Comparison of ENCODE assay signal across 20 cellular contexts in genomic region chr3:22893631-22894377, GRCh38.
A peak's percentile ranks its signal among the peaks of the same experiment; 100 is the strongest.
DNase-seq lines count a peak whose midpoint lies in the region; FAIRE-seq and TF ChIP-seq lines count a peak whose summit lies in the region.
"Had no signal": no experiment of that assay in that cellular context is flagged by ENCODE, and none has a peak within 500 bp of the region (broad histone marks: within the 10 kb centered on the region; RNA-seq: fewer than 3 reads in every experiment).

No MANE protein-coding gene starts in this region.

- H3K9me3 Mint-ChIP-seq in nephron progenitor cell (no peaks in the 10 kb centered on the region), type B pancreatic cell (no peaks in the 10 kb centered on the region)
- H3K9me3 Mint-ChIP-seq: CD8-positive, alpha-beta T cell had no signal

- H3K9me3 ChIP-seq in SJCRH30 (replicated peaks) = no peaks in the 10 kb centered on the region
- H3K9me3 ChIP-seq in sigmoid colon = no peaks in the 10 kb centered on the region
- H3K9me3 ChIP-seq: BLaER1, Peyer's patch had no signal

- H3K4me1 ChIP-seq in SJCRH30 (peaks cover 24% of the 10 kb centered on the region), sigmoid colon (peaks cover 0 to 54% (median 38%) of the 10 kb centered on the region in 4 donors)
- H3K4me1 ChIP-seq: BLaER1, Peyer's patch had no signal

- H3K4me1 Mint-ChIP-seq in nephron progenitor cell (peaks cover 21% of the 10 kb centered on the region), type B pancreatic cell (ENCODE audit: unreplicated experiment) (peaks cover 15% of the 10 kb centered on the region)

- no peaks in the 10 kb centered on the region for H3K36me3 ChIP-seq in SJCRH30
- H3K36me3 ChIP-seq in sigmoid colon = no peaks in the 10 kb centered on the region
- H3K36me3 ChIP-seq: BLaER1, Peyer's patch had no signal

- H3K27me3 Mint-ChIP-seq in nephron progenitor cell (ENCODE audit: low read depth, poor library complexity) (no peaks in the 10 kb centered on the region), type B pancreatic cell (peaks cover 13% of the 10 kb centered on the region)

- TF ChIP-seq EP300 in sigmoid colon (IDR thresholded peaks at IDR 0.05) = no peak

- WGBS in sigmoid colon, 2 donors = 64 to 72% methylated on average over 3 of the region's 3 CpGs

- TF ChIP-seq CTCF in nephron progenitor cell (IDR thresholded peaks at IDR 0.05) = no peak
- TF ChIP-seq CTCF in type B pancreatic cell (conservative IDR thresholded peaks at IDR 0.05) = no peak
- no peak for TF ChIP-seq CTCF in sigmoid colon (IDR thresholded peaks at IDR 0.05)

- intact Hi-C loops in sigmoid colon (cut with DNase I) = no loop called here

- H3K27me3 ChIP-seq in SJCRH30 (no peaks in the 10 kb centered on the region), sigmoid colon (no peaks in the 10 kb centered on the region)
- H3K27me3 ChIP-seq: BLaER1, Peyer's patch had no signal

- FAIRE-seq in frontal cortex (lab: Jason Lieb, UNC) = no peak
- FAIRE-seq: A204.1 had no signal

- H3K27ac Mint-ChIP-seq in nephron progenitor cell (peak overlapping the region; percentile 28), type B pancreatic cell (peak overlapping the region; percentile 26)
- H3K27ac Mint-ChIP-seq: CD8-positive, alpha-beta T cell had no signal

- no peak for TF ChIP-seq POLR2A in sigmoid colon (IDR thresholded peaks at IDR 0.05)

- peak; percentile 9 to 60 for DNase-seq in NCI-H524 (lab: John Stamatoyannopoulos, UW)
- DNase-seq in NCI-H524 treated with DMSO at 0.1 percent for 48 hours (lab: John Stamatoyannopoulos, UW) = no peak
- peak; percentile 97 to 99 for DNase-seq in SJCRH30
- DNase-seq in nephron progenitor cell = no peak
- DNase-seq in type B pancreatic cell (ENCODE audit: extremely low spot score, unreplicated experiment) = no peak
- DNase-seq in SKM-1 treated with dmso at 0.1 percent for 144 hours (lab: John Stamatoyannopoulos, UW; ENCODE audit: unreplicated experiment) = no peak
- DNase-seq in sigmoid colon = no peak
- DNase-seq in frontal cortex (ENCODE audit: low spot score in 2 of 2) = no peak
- DNase-seq: CD8-positive, alpha-beta T cell; DMS79 treated with DMSO at 0.1 percent for 48 hours; GM23248; MV-4-11; NCI-H1417; NCI-H187 treated with DMSO at 0.1 percent for 48 hours; NCI-H2171; NCI-H774; Peyer's patch; SHP77 had no signal

- peak overlapping the region; percentile 54 for H3K27ac ChIP-seq in SJCRH30
- no peak overlapping the region for H3K27ac ChIP-seq in sigmoid colon
- H3K27ac ChIP-seq: BLaER1, GM23248, Peyer's patch had no signal

- H3K36me3 Mint-ChIP-seq in nephron progenitor cell (ENCODE audit: low read depth) (no peaks in the 10 kb centered on the region), type B pancreatic cell (no peaks in the 10 kb centered on the region)
- H3K36me3 Mint-ChIP-seq: CD8-positive, alpha-beta T cell had no signal

- H3K4me3 ChIP-seq in SJCRH30 = no peak overlapping the region
- no peak overlapping the region for H3K4me3 ChIP-seq in sigmoid colon
- H3K4me3 ChIP-seq: BLaER1, GM23248, Peyer's patch had no signal

- H3K4me3 Mint-ChIP-seq in nephron progenitor cell (no peak overlapping the region), type B pancreatic cell (no peak overlapping the region)
- H3K4me3 Mint-ChIP-seq: CD8-positive, alpha-beta T cell had no signal

Comparison
In these comparisons a context has a peak if more than half of its experiments do, and no peak if none do; other contexts are left out.
1. DNase-seq: peak in NCI-H524 (2 of 2) and SJCRH30 (2 of 2); none in NCI-H524 treated with DMSO at 0.1 percent for 48 hours (single experiment), nephron progenitor cell (single experiment), type B pancreatic cell (single experiment), SKM-1 treated with dmso at 0.1 percent for 144 hours (single experiment), sigmoid colon (single experiment) and frontal cortex (0 of 2).